ENCODE assay signal across 12 cellular contexts in the genomic region with DNA sequence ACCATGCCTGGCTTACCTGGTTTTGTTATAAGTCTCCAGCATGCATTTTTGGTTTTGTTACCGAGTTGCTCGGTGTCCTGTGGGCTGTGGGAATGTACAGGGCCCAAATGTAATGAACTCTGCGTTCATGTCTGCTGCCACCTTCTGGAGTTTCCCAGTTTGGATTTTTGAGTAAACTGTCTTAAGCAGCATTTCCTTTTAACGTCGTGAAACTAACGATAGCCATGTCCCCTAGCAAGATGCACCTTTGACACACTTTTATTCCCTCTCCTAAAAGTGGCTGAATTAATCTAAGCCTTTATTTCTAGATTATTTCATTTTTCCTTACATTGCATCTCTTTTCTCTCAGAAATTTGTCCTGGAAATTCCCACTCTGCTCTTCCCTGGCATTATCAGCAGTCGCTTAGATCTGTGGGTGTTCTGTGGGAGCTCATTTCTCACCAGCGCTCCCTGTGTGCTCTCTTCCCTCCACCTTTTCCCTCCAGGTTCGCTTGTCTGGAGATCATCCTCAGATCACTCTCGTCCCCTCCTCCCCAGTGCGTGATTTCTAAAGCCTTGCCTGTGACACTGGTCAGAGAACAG. TPM values are rescaled to one million over a fixed set of nuclear protein-coding genes. Genes with fewer than 3 reads are reported as not detected.
"Had no signal": no experiment of that assay in that cellular context is flagged by ENCODE, and none has a peak within 500 bp of the region (broad histone marks: within the 10 kb centered on the region; RNA-seq: fewer than 3 reads in every experiment).

No MANE protein-coding gene starts in this region.

RNA-seq across cellular contexts. Expression of a gene that starts 2.0 kb away (rescaled TPM):
- total RNA-seq: activated CD8-positive, alpha-beta memory T cell treated with anti-CD3 and anti-CD28 coated beads for 36 hours; activated naive CD8-positive, alpha-beta T cell treated with anti-CD3 and anti-CD28 coated beads for 36 hours; activated T-helper 1 cell treated with anti-CD3 and anti-CD28 coated beads, Interleukin-12 subunit alpha, Interleukin-12 subunit beta, Interleukin-2, Interleukin-4 antibody, amounts not matched to agents 30 ng/mL and 10 ng/mL and 1 ng/mL, durations not matched to agents 14 hours and 24 hours and 36 hours; endodermal cell; epithelial cell of proximal tubule; lung; pancreas; renal cortical epithelial cell; testis; upper lobe of right lung had no signal
- polyA plus RNA-seq: immature natural killer cell had no signal

RNA-seq across cellular contexts. Expression of a gene that starts 11.0 kb away (rescaled TPM):
- total RNA-seq: activated CD8-positive, alpha-beta memory T cell treated with anti-CD3 and anti-CD28 coated beads for 36 hours; activated naive CD8-positive, alpha-beta T cell treated with anti-CD3 and anti-CD28 coated beads for 36 hours; activated T-helper 1 cell treated with anti-CD3 and anti-CD28 coated beads, Interleukin-12 subunit alpha, Interleukin-12 subunit beta, Interleukin-2, Interleukin-4 antibody, amounts not matched to agents 30 ng/mL and 10 ng/mL and 1 ng/mL, durations not matched to agents 14 hours and 24 hours and 36 hours; dorsolateral prefrontal cortex; endodermal cell; epithelial cell of proximal tubule; lung; pancreas; renal cortical epithelial cell; testis; upper lobe of right lung had no signal
- polyA plus RNA-seq: immature natural killer cell, lung had no signal

RNA-seq across cellular contexts. Expression of a gene that starts 12.2 kb away (rescaled TPM):
- total RNA-seq: activated CD8-positive, alpha-beta memory T cell treated with anti-CD3 and anti-CD28 coated beads for 36 hours; activated naive CD8-positive, alpha-beta T cell treated with anti-CD3 and anti-CD28 coated beads for 36 hours; activated T-helper 1 cell treated with anti-CD3 and anti-CD28 coated beads, Interleukin-12 subunit alpha, Interleukin-12 subunit beta, Interleukin-2, Interleukin-4 antibody, amounts not matched to agents 30 ng/mL and 10 ng/mL and 1 ng/mL, durations not matched to agents 14 hours and 24 hours and 36 hours; dorsolateral prefrontal cortex; endodermal cell; epithelial cell of proximal tubule; lung; pancreas; renal cortical epithelial cell; testis; upper lobe of right lung had no signal
- polyA plus RNA-seq: immature natural killer cell, lung, pancreas had no signal

RNA-seq across cellular contexts. Expression of a gene that starts 25.9 kb away (rescaled TPM):
- total RNA-seq: activated CD8-positive, alpha-beta memory T cell treated with anti-CD3 and anti-CD28 coated beads for 36 hours; activated naive CD8-positive, alpha-beta T cell treated with anti-CD3 and anti-CD28 coated beads for 36 hours; activated T-helper 1 cell treated with anti-CD3 and anti-CD28 coated beads, Interleukin-12 subunit alpha, Interleukin-12 subunit beta, Interleukin-2, Interleukin-4 antibody, amounts not matched to agents 30 ng/mL and 10 ng/mL and 1 ng/mL, durations not matched to agents 14 hours and 24 hours and 36 hours; dorsolateral prefrontal cortex; endodermal cell; epithelial cell of proximal tubule; lung; pancreas; renal cortical epithelial cell; testis; upper lobe of right lung had no signal
- polyA plus RNA-seq: immature natural killer cell, lung, pancreas had no signal
